ENCODE assay signal across 12 cellular contexts in the genomic region with DNA sequence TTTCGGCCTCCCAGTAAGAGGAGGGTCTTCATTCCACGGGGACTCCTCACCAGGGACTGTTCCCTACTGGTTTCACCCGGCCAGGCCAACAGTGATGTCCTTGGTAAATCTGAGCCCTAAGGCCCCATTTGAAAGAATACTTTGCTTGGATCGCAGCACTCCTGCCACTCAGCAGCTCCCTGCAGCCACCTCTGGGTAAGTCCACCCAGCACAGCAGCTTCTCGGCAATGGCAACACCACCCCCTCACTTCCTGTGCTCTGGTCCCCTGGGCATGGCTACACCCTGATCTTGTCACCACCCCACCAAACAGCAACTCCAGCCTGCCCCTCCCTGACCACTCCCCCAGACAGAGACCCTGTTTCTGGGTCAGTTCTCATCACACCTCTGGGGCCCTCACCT.
"Had no signal": no experiment of that assay in that cellular context is flagged by ENCODE, and none has a peak within 500 bp of the region (broad histone marks: within the 10 kb centered on the region; RNA-seq: fewer than 3 reads in every experiment).

No MANE protein-coding gene starts in this region.

- H3K4me1 Mint-ChIP-seq: activated naive CD8-positive, alpha-beta T cell treated with anti-CD3 and anti-CD28 coated beads, Interleukin-2, amount 10 ng/mL, durations not matched to agents 7 days and 5 days; nephron had no signal

- FAIRE-seq: bronchial epithelial cell had no signal

- H3K27me3 ChIP-seq: hepatocyte, right lobe of liver had no signal

- ATAC-seq: psoas muscle, right lobe of liver had no signal

- H3K36me3 ChIP-seq: right lobe of liver had no signal

- DNase-seq: activated CD4-positive, alpha-beta T cell treated with anti-CD3 and anti-CD28 coated beads, Interleukin-2, amount 50 U/mL, for 4 hours; activated CD4-positive, CD25-positive, alpha-beta regulatory T cell treated with anti-CD3 and anti-CD28 coated beads, Interleukin-2, amount 50 U/mL, for 72 hours; activated naive CD8-positive, alpha-beta T cell treated with anti-CD3 and anti-CD28 coated beads, Interleukin-2, amount 10 ng/mL, durations not matched to agents 7 days and 5 days; activated T-cell treated with anti-CD3 and anti-CD28 coated beads, Interleukin-2, amount 50 U/mL, for 48 hours; dorsolateral prefrontal cortex; midbrain; psoas muscle; stimulated activated naive CD4-positive, alpha-beta T cell treated with Interleukin-2 at 50 U/mL for 16 hours had no signal

- H3K4me3 ChIP-seq: dorsolateral prefrontal cortex, hepatocyte, psoas muscle, right lobe of liver had no signal

- H3K4me3 Mint-ChIP-seq: activated naive CD8-positive, alpha-beta T cell treated with anti-CD3 and anti-CD28 coated beads, Interleukin-2, amount 10 ng/mL, durations not matched to agents 7 days and 5 days; nephron had no signal

- H3K9me3 ChIP-seq: psoas muscle, right lobe of liver had no signal

- H3K36me3 Mint-ChIP-seq: activated naive CD8-positive, alpha-beta T cell treated with anti-CD3 and anti-CD28 coated beads, Interleukin-2, amount 10 ng/mL, durations not matched to agents 7 days and 5 days had no signal

- H3K4me2 ChIP-seq: hepatocyte had no signal

- H3K4me1 ChIP-seq: psoas muscle had no signal

- H3K27ac ChIP-seq: dorsolateral prefrontal cortex, hepatocyte, psoas muscle, right lobe of liver had no signal

- H2AFZ ChIP-seq: hepatocyte had no signal

- H3K27ac Mint-ChIP-seq: activated naive CD8-positive, alpha-beta T cell treated with anti-CD3 and anti-CD28 coated beads, Interleukin-2, amount 10 ng/mL, durations not matched to agents 7 days and 5 days had no signal

- H3K9me3 Mint-ChIP-seq: activated naive CD8-positive, alpha-beta T cell treated with anti-CD3 and anti-CD28 coated beads, Interleukin-2, amount 10 ng/mL, durations not matched to agents 7 days and 5 days had no signal
